8 cellular contexts compared by ENCODE assay signal in the genomic region with DNA sequence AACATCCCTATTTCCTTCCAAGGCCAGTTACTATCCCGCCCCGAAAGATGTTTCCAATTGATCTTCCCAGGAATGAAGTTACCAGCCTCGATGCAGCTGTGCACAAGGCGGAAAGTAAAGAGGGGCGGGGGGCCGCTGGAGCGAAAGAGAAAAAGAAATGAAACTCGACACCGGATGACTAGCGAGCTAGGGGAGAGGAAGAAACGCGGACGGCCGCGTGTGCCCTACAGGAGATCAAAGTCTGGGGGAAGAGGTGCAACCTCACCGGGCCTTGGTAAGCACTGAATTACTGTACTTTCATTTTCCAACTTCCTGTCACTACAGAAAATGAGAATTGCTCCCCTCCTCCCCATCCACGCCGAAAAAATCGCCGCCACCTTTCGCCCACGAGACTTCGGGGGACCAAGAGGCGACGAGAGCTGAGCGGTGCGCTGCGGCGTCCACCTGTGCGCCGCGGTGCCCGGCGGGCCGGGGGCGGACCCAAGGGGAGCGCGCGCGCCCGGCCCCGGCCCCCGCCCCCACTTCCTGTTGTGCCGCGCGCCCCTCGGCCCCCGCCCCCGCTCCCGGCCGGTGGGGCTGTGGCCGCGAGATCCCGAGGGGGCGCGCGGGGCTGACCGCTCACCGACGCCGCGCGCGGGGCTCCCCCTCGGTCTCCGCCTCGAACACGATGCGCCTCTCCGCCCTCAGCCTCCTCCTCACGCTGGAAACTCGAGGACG. TPM values are rescaled to one million over a fixed set of nuclear protein-coding genes. Genes with fewer than 3 reads are reported as not detected.
DNase-seq lines count a peak whose midpoint lies in the region; ATAC-seq, FAIRE-seq and TF ChIP-seq lines count a peak whose summit lies in the region.

No MANE protein-coding gene starts in this region.

- peak overlapping the region; percentile 94 for H3K9ac ChIP-seq in fibroblast of lung (ENCODE audit: insufficient read depth, low read length)

- no peaks in the 10 kb centered on the region for H3K9me3 Mint-ChIP-seq in activated T-helper 1 cell treated with anti-CD3 and anti-CD28 coated beads, Interleukin-12 subunit alpha, Interleukin-12 subunit beta, Interleukin-2, Interleukin-4 antibody, amounts not matched to agents 30 ng/mL and 10 ng/mL and 1 ng/mL, durations not matched to agents 14 hours and 24 hours and 36 hours
- H3K9me3 Mint-ChIP-seq in natural killer cell treated with Interleukin-12 subunit alpha and Interleukin-12 subunit beta and Interleukin-15 and Interleukin-18, amount 100 ng/mL, for 72 hours = no peaks in the 10 kb centered on the region

- H3K4me2 ChIP-seq in fibroblast of lung (ENCODE audit: extremely low read depth, insufficient read depth, low read length) = peak overlapping the region; percentile 67

- peaks cover 55% of the 10 kb centered on the region for H3K4me1 Mint-ChIP-seq in activated T-helper 1 cell treated with anti-CD3 and anti-CD28 coated beads, Interleukin-12 subunit alpha, Interleukin-12 subunit beta, Interleukin-2, Interleukin-4 antibody, amounts not matched to agents 30 ng/mL and 10 ng/mL and 1 ng/mL, durations not matched to agents 14 hours and 24 hours and 36 hours (ENCODE audit: low read depth)
- peaks cover 25 to 27% of the 10 kb centered on the region in 2 donors for H3K4me1 Mint-ChIP-seq in natural killer cell treated with Interleukin-12 subunit alpha and Interleukin-12 subunit beta and Interleukin-15 and Interleukin-18, amount 100 ng/mL, for 72 hours (ENCODE audit: low read depth in 2 of 2)

- H3K4me1 ChIP-seq in fibroblast of lung (ENCODE audit: control insufficient read depth, extremely low read depth, insufficient read depth, low read length) = peaks cover 9% of the 10 kb centered on the region

- no peaks in the 10 kb centered on the region for H3K9me3 ChIP-seq in fibroblast of lung (ENCODE audit: control insufficient read depth, insufficient read depth, low read depth, low read length)

- H3K79me2 ChIP-seq in fibroblast of lung (ENCODE audit: control insufficient read depth, insufficient read depth, low read length) = peaks cover 42% of the 10 kb centered on the region

- intact Hi-C loops in activated T-helper 1 cell treated with anti-CD3 and anti-CD28 coated beads, Interleukin-12 subunit alpha, Interleukin-12 subunit beta, Interleukin-2, Interleukin-4 antibody, amounts not matched to agents 30 ng/mL and 10 ng/mL and 1 ng/mL, durations not matched to agents 14 hours and 24 hours and 36 hours (cut with micrococcal nuclease) = loop anchor here (1.0 to 5.0 kb wide), 7 partner anchors 14 to 508 kb away; partner anchors contain the start of gene DSTYK

- FAIRE-seq in RCC 7860 (lab: Jason Lieb, UNC) = no peak

- H3K27me3 ChIP-seq in fibroblast of lung (ENCODE audit: control insufficient read depth, insufficient read depth, low read length) = no peaks in the 10 kb centered on the region

- H3K36me3 ChIP-seq in fibroblast of lung (ENCODE audit: control insufficient read depth, insufficient read depth, low read length) = no peaks in the 10 kb centered on the region

- peak overlapping the region; percentile 99 for H3K27ac Mint-ChIP-seq in activated T-helper 1 cell treated with anti-CD3 and anti-CD28 coated beads, Interleukin-12 subunit alpha, Interleukin-12 subunit beta, Interleukin-2, Interleukin-4 antibody, amounts not matched to agents 30 ng/mL and 10 ng/mL and 1 ng/mL, durations not matched to agents 14 hours and 24 hours and 36 hours
- H3K27ac Mint-ChIP-seq in natural killer cell treated with Interleukin-12 subunit alpha and Interleukin-12 subunit beta and Interleukin-15 and Interleukin-18, amount 100 ng/mL, for 72 hours = peak overlapping the region; percentile 93 to 94

- H4K20me1 ChIP-seq in fibroblast of lung (ENCODE audit: control insufficient read depth, extremely low read depth, insufficient read depth, low read length) = no peaks in the 10 kb centered on the region

- peak overlapping the region; percentile 97 for H3K27ac ChIP-seq in fibroblast of lung (ENCODE audit: insufficient read depth, low read length)

- H3K27me3 Mint-ChIP-seq in activated T-helper 1 cell treated with anti-CD3 and anti-CD28 coated beads, Interleukin-12 subunit alpha, Interleukin-12 subunit beta, Interleukin-2, Interleukin-4 antibody, amounts not matched to agents 30 ng/mL and 10 ng/mL and 1 ng/mL, durations not matched to agents 14 hours and 24 hours and 36 hours (ENCODE audit: insufficient read depth) = peaks cover 3% of the 10 kb centered on the region
- no peaks in the 10 kb centered on the region for H3K27me3 Mint-ChIP-seq in natural killer cell treated with Interleukin-12 subunit alpha and Interleukin-12 subunit beta and Interleukin-15 and Interleukin-18, amount 100 ng/mL, for 72 hours

- peaks cover 24% of the 10 kb centered on the region for H3K36me3 Mint-ChIP-seq in activated T-helper 1 cell treated with anti-CD3 and anti-CD28 coated beads, Interleukin-12 subunit alpha, Interleukin-12 subunit beta, Interleukin-2, Interleukin-4 antibody, amounts not matched to agents 30 ng/mL and 10 ng/mL and 1 ng/mL, durations not matched to agents 14 hours and 24 hours and 36 hours (ENCODE audit: low read depth)
- H3K36me3 Mint-ChIP-seq in natural killer cell treated with Interleukin-12 subunit alpha and Interleukin-12 subunit beta and Interleukin-15 and Interleukin-18, amount 100 ng/mL, for 72 hours = peaks cover 7% of the 10 kb centered on the region

- peak overlapping the region; percentile 68 to 88 (median 83) for H3K4me3 ChIP-seq in fibroblast of lung (replicated peaks in 1 of 4; ENCODE audit: control extremely low read depth in 1 of 4, insufficient read depth in 1 of 4, low read depth in 3 of 4, low read length in 4 of 4)

- ATAC-seq in natural killer cell treated with Interleukin-12 subunit alpha and Interleukin-12 subunit beta and Interleukin-15 and Interleukin-18, amount 100 ng/mL, for 72 hours = peak; percentile 81 to 84

- no peak for TF ChIP-seq CTCF in fibroblast of lung (conservative IDR thresholded peaks at IDR 0.05 in 1 of 2, IDR thresholded peaks at IDR 0.05 in 1 of 2; ENCODE audit: low read depth in 1 of 2, low read length in 2 of 2)

- DNase-seq in Daoy (ENCODE audit: low read depth) (peak; percentile 90), GOT3 (lab: John Stamatoyannopoulos, UW) (peak; percentile 33), Kasumi-1 (lab: John Stamatoyannopoulos, UW) (peak; percentile 73 to 77), RCC 7860 (ENCODE audit: low spot score) (peak; percentile 75), fibroblast of lung (ENCODE audit: low read depth in 2 of 2) (peak; percentile 62 to 84)
- DNase-seq in activated T-helper 1 cell treated with anti-CD3 and anti-CD28 coated beads, Interleukin-12 subunit alpha, Interleukin-12 subunit beta, Interleukin-2, Interleukin-4 antibody, amounts not matched to agents 30 ng/mL and 10 ng/mL and 1 ng/mL, durations not matched to agents 14 hours and 24 hours and 36 hours (ENCODE audit: low spot score) = peak; percentile 82
- peak; percentile 87 for DNase-seq in natural killer cell treated with Interleukin-12 subunit alpha and Interleukin-12 subunit beta and Interleukin-15 and Interleukin-18, amount 100 ng/mL, for 72 hours (ENCODE audit: low spot score)
- peak; percentile 85 for DNase-seq in stimulated activated naive CD4-positive, alpha-beta T cell treated with Interleukin-2 at 50 U/mL for 16 hours (lab: John Stamatoyannopoulos, UW)

- H2AFZ ChIP-seq in fibroblast of lung (ENCODE audit: low read length) = peak overlapping the region; percentile 23

- H3K4me3 Mint-ChIP-seq in activated T-helper 1 cell treated with anti-CD3 and anti-CD28 coated beads, Interleukin-12 subunit alpha, Interleukin-12 subunit beta, Interleukin-2, Interleukin-4 antibody, amounts not matched to agents 30 ng/mL and 10 ng/mL and 1 ng/mL, durations not matched to agents 14 hours and 24 hours and 36 hours = peak overlapping the region; percentile 97
- peak overlapping the region; percentile 90 for H3K4me3 Mint-ChIP-seq in natural killer cell treated with Interleukin-12 subunit alpha and Interleukin-12 subunit beta and Interleukin-15 and Interleukin-18, amount 100 ng/mL, for 72 hours

RNA-seq across cellular contexts. Expression of gene ELK4, which starts 0.6 kb away (rescaled TPM):
- 13.0 and 17.1 TPM in 2 replicates for total RNA-seq in Daoy (2014; rRNA removed; shearing (Covaris generic))
- total RNA-seq in activated T-helper 1 cell treated with anti-CD3 and anti-CD28 coated beads, Interleukin-12 subunit alpha, Interleukin-12 subunit beta, Interleukin-2, Interleukin-4 antibody, amounts not matched to agents 30 ng/mL and 10 ng/mL and 1 ng/mL, durations not matched to agents 14 hours and 24 hours and 36 hours = 81.1 and 86.2 TPM in 2 replicates
- total RNA-seq in fibroblast of lung = 11.0 and 11.7 TPM in 2 replicates
- polyA plus RNA-seq in fibroblast of lung = 8.0 and 11.8 TPM in 2 replicates
- 6.4 and 9.6 TPM in 2 replicates for polyA plus RNA-seq in fibroblast of lung (2012)
- polyA minus RNA-seq in fibroblast of lung (ENCODE audit: low replicate concordance) = 12.7 and 16.9 TPM in 2 replicates
- total RNA-seq in natural killer cell treated with Interleukin-12 subunit alpha and Interleukin-12 subunit beta and Interleukin-15 and Interleukin-18, amount 100 ng/mL, for 72 hours = 10 to 100 TPM; 78.7 to 97.8 TPM

RNA-seq across cellular contexts. Expression of gene SLC45A3, which starts 49.1 kb away (rescaled TPM):
- 10.5 and 11.8 TPM in 2 replicates for total RNA-seq in Daoy (2014; rRNA removed; shearing (Covaris generic))
- total RNA-seq in activated T-helper 1 cell treated with anti-CD3 and anti-CD28 coated beads, Interleukin-12 subunit alpha, Interleukin-12 subunit beta, Interleukin-2, Interleukin-4 antibody, amounts not matched to agents 30 ng/mL and 10 ng/mL and 1 ng/mL, durations not matched to agents 14 hours and 24 hours and 36 hours = 0.81 and 1.1 TPM in 2 replicates
- 1.5 and 2.3 TPM in 2 replicates for total RNA-seq in fibroblast of lung
- 0.90 and 1.1 TPM in 2 replicates for polyA plus RNA-seq in fibroblast of lung
- 0.82 and 1.1 TPM in 2 replicates for polyA plus RNA-seq in fibroblast of lung (2012)
- polyA minus RNA-seq in fibroblast of lung (ENCODE audit: low replicate concordance) = 0.33 and 2.0 TPM in 2 replicates
- total RNA-seq in natural killer cell treated with Interleukin-12 subunit alpha and Interleukin-12 subunit beta and Interleukin-15 and Interleukin-18, amount 100 ng/mL, for 72 hours = 1 to 10 TPM in 1 of 2 donors, under 1 TPM in 1; 0.64 to 5.1 TPM

Comparison
In these comparisons a context has a peak if more than half of its experiments do, and no peak if none do; other contexts are left out.
1. Peak in every context shown above with its lines: DNase-seq, ATAC-seq, H3K4me3 ChIP-seq and H3K27ac ChIP-seq.
2. DNase-seq: peak in every context shown above with its lines; median percentile 90 in Daoy; 87 in natural killer cell treated with Interleukin-12 subunit alpha and Interleukin-12 subunit beta and Interleukin-15 and Interleukin-18, amount 100 ng/mL, for 72 hours; 85 in stimulated activated naive CD4-positive, alpha-beta T cell treated with Interleukin-2 at 50 U/mL for 16 hours; 82 in activated T-helper 1 cell treated with anti-CD3 and anti-CD28 coated beads, Interleukin-12 subunit alpha, Interleukin-12 subunit beta, Interleukin-2, Interleukin-4 antibody, amounts not matched to agents 30 ng/mL and 10 ng/mL and 1 ng/mL, durations not matched to agents 14 hours and 24 hours and 36 hours; 75 in Kasumi-1; 75 in RCC 7860; 73 in fibroblast of lung; 33 in GOT3.